13 cellular contexts compared by ENCODE assay signal in genomic region chr7:48096273-48096672, GRCh38. TPM values are rescaled to one million over a fixed set of nuclear protein-coding genes. Genes with fewer than 3 reads are reported as not detected.
DNase-seq lines count a peak whose midpoint lies in the region; TF ChIP-seq lines count a peak whose summit lies in the region.
"Had no signal": no experiment of that assay in that cellular context is flagged by ENCODE, and none has a peak within 500 bp of the region (broad histone marks: within the 10 kb centered on the region; RNA-seq: fewer than 3 reads in every experiment).

No MANE protein-coding gene starts in this region.

- no peaks in the 10 kb centered on the region for H3K27me3 ChIP-seq in right atrium auricular region
- H3K27me3 ChIP-seq: SJCRH30 had no signal

- H3K27ac Mint-ChIP-seq in T-helper 2 cell treated with Interferon-gamma antibody and Interleukin-4, amounts not matched to agents 5 μg/mL and 100 μg/mL, for 36 hours = peak overlapping the region; percentile 92
- H3K27ac Mint-ChIP-seq in immature natural killer cell (peak overlapping the region; percentile 84 to 98 (median 91)), type B pancreatic cell (peak overlapping the region; percentile 87)

- TF ChIP-seq CTCF in right atrium auricular region (IDR thresholded peaks at IDR 0.05) (no peak), type B pancreatic cell (conservative IDR thresholded peaks at IDR 0.05) (no peak)

- DNase-seq in cardiac septum (ENCODE audit: low spot score) = peak; percentile 86
- DNase-seq in right atrium auricular region (ENCODE audit: low spot score) = no peak
- no peak for DNase-seq in T-helper 2 cell treated with Interferon-gamma antibody and Interleukin-4, amounts not matched to agents 5 μg/mL and 100 μg/mL, for 36 hours (ENCODE audit: low spot score)
- DNase-seq in immature natural killer cell = peak in 1 of 3 donors; percentile 14
- DNase-seq in type B pancreatic cell (ENCODE audit: extremely low spot score, unreplicated experiment) = no peak
- no peak for DNase-seq in NCI-H2081 (lab: John Stamatoyannopoulos, UW)
- DNase-seq in posterior vena cava (ENCODE audit: low spot score) = no peak
- DNase-seq in RPMI8226 = no peak
- DNase-seq: GOT3; KBM-7; NCI-H2171 treated with DMSO at 0.1 percent for 48 hours; SJCRH30; stimulated activated CD4-positive, alpha-beta T cell treated with anti-CD3 and anti-CD28 coated beads, Interleukin-1b, Interleukin-23, amount 100 ng/mL, for 48 hours had no signal

- intact Hi-C loops in cardiac septum (cut with DNase I) (no loop called here), posterior vena cava (cut with DNase I) (no loop called here)

- H3K27ac ChIP-seq in right atrium auricular region = no peak overlapping the region

- H3K4me1 ChIP-seq in right atrium auricular region = peaks cover 0 to 4% of the 10 kb centered on the region in 2 donors

- H3K27me3 Mint-ChIP-seq in T-helper 2 cell treated with Interferon-gamma antibody and Interleukin-4, amounts not matched to agents 5 μg/mL and 100 μg/mL, for 36 hours (ENCODE audit: low read depth) = no peaks in the 10 kb centered on the region
- H3K27me3 Mint-ChIP-seq in immature natural killer cell (ENCODE audit: low read depth in 3 of 3) (peaks cover 0 to 3% (median 2%) of the 10 kb centered on the region in 3 donors), type B pancreatic cell (peaks cover 5% of the 10 kb centered on the region)

- peaks cover 67% of the 10 kb centered on the region for H3K4me1 Mint-ChIP-seq in T-helper 2 cell treated with Interferon-gamma antibody and Interleukin-4, amounts not matched to agents 5 μg/mL and 100 μg/mL, for 36 hours (ENCODE audit: low read depth)
- H3K4me1 Mint-ChIP-seq in immature natural killer cell (peaks cover 83 to 92% of the 10 kb centered on the region in 2 donors), type B pancreatic cell (ENCODE audit: unreplicated experiment) (peaks cover 5% of the 10 kb centered on the region)

- peaks cover 45% of the 10 kb centered on the region for H3K36me3 ChIP-seq in right atrium auricular region
- H3K36me3 ChIP-seq: SJCRH30 had no signal

- no peak overlapping the region for H3K4me3 ChIP-seq in right atrium auricular region
- H3K4me3 ChIP-seq: SJCRH30 had no signal

- H3K4me3 Mint-ChIP-seq in T-helper 2 cell treated with Interferon-gamma antibody and Interleukin-4, amounts not matched to agents 5 μg/mL and 100 μg/mL, for 36 hours = peak overlapping the region; percentile 79
- H3K4me3 Mint-ChIP-seq in immature natural killer cell = peak overlapping the region; percentile 64 to 85 (median 71)
- no peak overlapping the region for H3K4me3 Mint-ChIP-seq in type B pancreatic cell

- no peaks in the 10 kb centered on the region for H3K9me3 ChIP-seq in right atrium auricular region
- H3K9me3 ChIP-seq: SJCRH30 had no signal

- no peaks in the 10 kb centered on the region for H3K9me3 Mint-ChIP-seq in T-helper 2 cell treated with Interferon-gamma antibody and Interleukin-4, amounts not matched to agents 5 μg/mL and 100 μg/mL, for 36 hours
- no peaks in the 10 kb centered on the region for H3K9me3 Mint-ChIP-seq in immature natural killer cell
- no peaks in the 10 kb centered on the region for H3K9me3 Mint-ChIP-seq in type B pancreatic cell

- H3K36me3 Mint-ChIP-seq in T-helper 2 cell treated with Interferon-gamma antibody and Interleukin-4, amounts not matched to agents 5 μg/mL and 100 μg/mL, for 36 hours (ENCODE audit: low read depth) = peaks cover 86% of the 10 kb centered on the region
- peaks cover 20 to 60% (median 22%) of the 10 kb centered on the region in 3 donors for H3K36me3 Mint-ChIP-seq in immature natural killer cell
- H3K36me3 Mint-ChIP-seq in type B pancreatic cell = peaks cover 6% of the 10 kb centered on the region

RNA-seq across cellular contexts. Expression of gene UPP1, which starts 7.2 kb away (rescaled TPM):
- total RNA-seq in cardiac septum (27.9 TPM), right atrium auricular region (10 to 100 TPM; 11.1 to 11.2 TPM), type B pancreatic cell (ENCODE audit: low replicate concordance) (14.3 and 15.8 TPM in 2 replicates), posterior vena cava (10 to 100 TPM; 25.5 to 25.9 TPM)
- 100 to 1,000 TPM; 125 to 171 (median 166) TPM for polyA plus RNA-seq in immature natural killer cell
